Comparison of ENCODE assay signal across 8 cellular contexts in the genomic region with DNA sequence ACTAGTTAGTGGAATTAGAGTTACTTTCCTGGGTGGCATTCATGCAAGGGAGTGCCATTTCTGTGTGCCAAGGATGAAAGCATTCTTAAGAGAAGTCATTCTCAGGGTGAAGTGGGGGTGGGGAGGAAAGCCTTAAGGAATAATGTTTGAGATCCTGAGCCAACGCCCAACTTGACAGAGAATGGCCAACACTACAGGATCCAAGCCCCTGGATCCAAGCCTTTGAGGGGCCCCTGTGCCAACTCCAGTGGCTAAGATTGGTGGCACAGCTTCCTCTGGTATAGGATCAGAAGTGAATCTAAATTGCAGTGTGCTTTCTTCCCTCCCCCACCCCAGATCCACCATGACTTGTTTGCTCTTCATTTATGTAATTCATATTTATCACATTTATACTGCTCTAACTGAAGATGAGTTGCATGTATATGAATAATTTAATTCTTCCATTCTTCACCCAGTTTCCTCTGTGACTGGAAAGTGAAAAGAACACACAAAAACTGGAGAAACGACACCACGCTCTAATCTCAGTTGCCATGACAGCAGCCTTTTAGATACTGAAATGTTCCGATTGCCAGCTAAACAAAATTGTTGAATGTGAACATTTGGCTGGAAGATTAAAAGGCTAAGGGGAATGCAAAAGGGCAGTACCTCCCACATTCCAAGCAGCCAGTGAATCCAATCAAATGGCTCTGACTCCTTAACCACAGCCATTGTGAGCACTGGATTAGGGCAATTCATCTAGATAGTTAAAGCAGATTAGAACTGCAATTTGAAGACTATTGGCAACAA. TPM values are rescaled to one million over a fixed set of nuclear protein-coding genes. Genes with fewer than 3 reads are reported as not detected.
DNase-seq lines count a peak whose midpoint lies in the region; TF ChIP-seq lines count a peak whose summit lies in the region.

No MANE protein-coding gene starts in this region.

- H3F3A ChIP-seq in SK-N-SH (replicated peaks; ENCODE audit: insufficient read depth), result peaks cover 15% of the 10 kb centered on the region

- no peaks in the 10 kb centered on the region for H3K27me3 ChIP-seq in SK-N-SH (ENCODE audit: insufficient read depth)
- peaks cover 7% of the 10 kb centered on the region for H3K27me3 ChIP-seq in suprapubic skin

- H3K9me3 ChIP-seq in SK-N-SH (0 out of 2 replicates have a peak, but pooled peaks cover 5% of the 10 kb centered on the region), suprapubic skin (no peaks in the 10 kb centered on the region)

- H3K36me3 ChIP-seq in SK-N-SH (replicated peaks in 1 of 2; ENCODE audit: control insufficient read depth in 1 of 2, insufficient read depth in 2 of 2, low read length in 1 of 2) (peaks cover 0 to 9% of the 10 kb centered on the region in 2 experiments), suprapubic skin (no peaks in the 10 kb centered on the region)

- TF ChIP-seq EP300 in SK-N-SH (IDR thresholded peaks at IDR 0.05; ENCODE audit: borderline replicate concordance in 1 of 2, low read depth in 1 of 2, low read length in 1 of 2), result peak in 1 of 2 experiments; percentile 71; a peak in 1 of 4 replicates
- TF ChIP-seq EP300 in suprapubic skin (IDR thresholded peaks at IDR 0.05), result no peak

- no peaks in the 10 kb centered on the region for H4K20me1 ChIP-seq in SK-N-SH (ENCODE audit: insufficient read depth)

- H3K4me2 ChIP-seq in SK-N-SH, result peak overlapping the region; percentile 93

- 76% methylated on average over 4 of the region's 4 CpGs for WGBS in SK-N-SH (ENCODE audit: low lambda C conversion rate)
- 36% methylated on average over 4 of the region's 4 CpGs for WGBS in suprapubic skin

- POLR2A ChIA-PET in SK-N-SH (lab: Yijun Ruan, JAX), result no interaction called here

- H3K79me2 ChIP-seq in SK-N-SH (ENCODE audit: insufficient read depth), result peaks cover 6% of the 10 kb centered on the region; the same call in 1 of the 2 replicates

- TF ChIP-seq CTCF in SK-N-SH (IDR thresholded peaks at IDR 0.05), result no peak
- no peak for TF ChIP-seq CTCF in suprapubic skin (IDR thresholded peaks at IDR 0.05)

- H3K9ac ChIP-seq in SK-N-SH, result no peak overlapping the region

- TF ChIP-seq POLR2A in suprapubic skin (IDR thresholded peaks at IDR 0.05), result no peak

- H3K4me1 ChIP-seq in SK-N-SH (ENCODE audit: control insufficient read depth in 1 of 2, insufficient read depth in 2 of 2, low read depth in 1 of 2, low read length in 1 of 2) (peaks cover 5 to 55% of the 10 kb centered on the region in 2 experiments; a peak in 3 of 4 replicates), suprapubic skin (peaks cover 56% of the 10 kb centered on the region)

- peak overlapping the region; percentile 67 to 92; a peak in 3 of 4 replicates for H3K4me3 ChIP-seq in SK-N-SH (ENCODE audit: low read depth in 2 of 2, low read length in 1 of 2)
- no peak overlapping the region for H3K4me3 ChIP-seq in suprapubic skin

- no peaks in the 10 kb centered on the region for H3K9me2 ChIP-seq in SK-N-SH

- CTCF ChIA-PET in SK-N-SH (lab: Yijun Ruan, JAX), result interaction anchor here (1.1 kb wide), 1 partner anchor 241 kb away, joined by 3 read pairs; no protein-coding TSS in a partner anchor

- H2AFZ ChIP-seq in SK-N-SH (ENCODE audit: low read depth), result no peak overlapping the region

- H3K27ac ChIP-seq in SK-N-SH (ENCODE audit: low read depth in 2 of 2, low read length in 1 of 2) (peak overlapping the region; percentile 35 to 48; a peak in 2 of 4 replicates), substantia nigra (ENCODE audit: low read depth, low read length, poor library complexity, severe bottlenecking) (peak overlapping the region; percentile 6), suprapubic skin (no peak overlapping the region)

- no peak for TF ChIP-seq RAD21 in SK-N-SH (IDR thresholded peaks at IDR 0.05; ENCODE audit: low read length)

- DNase-seq in NCI-H1417 (lab: John Stamatoyannopoulos, UW), result peak in 2 of 3 experiments; percentile 2 to 28
- DNase-seq in NCI-H1417 treated with DMSO at 0.1 percent for 48 hours (lab: John Stamatoyannopoulos, UW), result no peak
- DNase-seq in SK-N-SH, result no peak
- DNase-seq in glomerular endothelial cell (ENCODE audit: extremely low read depth, low read depth, low spot score), result peak; percentile 37
- peak in 2 of 49 donors; percentile 15 to 52 for DNase-seq in substantia nigra (lab: John Stamatoyannopoulos, UW)
- DNase-seq in stimulated activated CD4-positive, alpha-beta T cell treated with anti-CD3 and anti-CD28 coated beads, Interleukin-2, amount 100 ng/mL, for 48 hours, result no peak
- DNase-seq in NCI-H1105 (lab: John Stamatoyannopoulos, UW), result no peak
- no peak for DNase-seq in suprapubic skin (ENCODE audit: low spot score in 2 of 2)

TF ChIP-seq in SK-N-SH, 30 proteins besides CTCF, POLR2A, EP300 and RAD21:
- TF ChIP-seq TCF12 (IDR thresholded peaks at IDR 0.05), result peak; percentile 79
- peak; percentile 57; the same call in 1 of the 2 replicates for TF ChIP-seq RXRA (IDR thresholded peaks at IDR 0.05; ENCODE audit: borderline replicate concordance, low read depth)
- TF ChIP-seq, protein P1, sequence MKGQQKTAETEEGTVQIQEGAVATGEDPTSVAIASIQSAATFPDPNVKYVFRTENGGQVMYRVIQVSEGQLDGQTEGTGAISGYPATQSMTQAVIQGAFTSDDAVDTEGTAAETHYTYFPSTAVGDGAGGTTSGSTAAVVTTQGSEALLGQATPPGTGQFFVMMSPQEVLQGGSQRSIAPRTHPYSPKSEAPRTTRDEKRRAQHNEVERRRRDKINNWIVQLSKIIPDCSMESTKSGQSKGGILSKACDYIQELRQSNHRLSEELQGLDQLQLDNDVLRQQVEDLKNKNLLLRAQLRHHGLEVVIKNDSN (IDR thresholded peaks at IDR 0.05; ENCODE audit: borderline replicate concordance, low read depth), result no peak
- peak; percentile 78 for TF ChIP-seq NFIC (IDR thresholded peaks at IDR 0.05; ENCODE audit: borderline replicate concordance)
- 0 out of 2 replicates have a peak, but pooled peaks have one; percentile 47 for TF ChIP-seq FOXM1 (IDR thresholded peaks at IDR 0.05; ENCODE audit: low read depth)
- TF ChIP-seq TEAD4 (IDR thresholded peaks at IDR 0.05; ENCODE audit: borderline replicate concordance, insufficient read depth), result peak; percentile 67; the same call in 1 of the 2 replicates
- no peak for TF ChIP-seq MAX (IDR thresholded peaks at IDR 0.05; ENCODE audit: low read depth)
- TF ChIP-seq POLR2AphosphoS5 (IDR thresholded peaks at IDR 0.05; ENCODE audit: low read depth, low read length), result peak; percentile 44; the same call in 1 of the 2 replicates
- no peak for TF ChIP-seq CHD2 (IDR thresholded peaks at IDR 0.05; ENCODE audit: low read length, partially characterized antibody)
- TF ChIP-seq FOSL2 (IDR thresholded peaks at IDR 0.05; ENCODE audit: borderline replicate concordance, low read depth), result peak; percentile 37; the same call in 1 of the 2 replicates
- TF ChIP-seq RCOR1 (IDR thresholded peaks at IDR 0.05; ENCODE audit: low read length), result no peak
- TF ChIP-seq SMC3 (IDR thresholded peaks at IDR 0.05; ENCODE audit: low read depth, low read length), result no peak
- peak; percentile 85 for TF ChIP-seq PBX3 (IDR thresholded peaks at IDR 0.05)
TF ChIP-seq in SK-N-SH: peak in this region for 8.

RNA-seq across cellular contexts. Expression of gene ZNF608, which starts 4.5 kb away (rescaled TPM):
- 4.9 and 5.2 TPM in 2 replicates for polyA plus RNA-seq in SK-N-SH (2012; rRNA removed)
- 3.6 and 4.6 TPM in 2 replicates for polyA plus RNA-seq in SK-N-SH (2012; cell fraction: cytosol; rRNA removed)
- 6.3 and 8.8 TPM in 2 replicates for polyA plus RNA-seq in SK-N-SH (2012; cell fraction: nucleus; rRNA removed)
- total RNA-seq in glomerular endothelial cell, result 26.8 and 30.9 TPM in 2 replicates
- 10 to 100 TPM in 2 of 4 donors, 1 to 10 TPM in 2; 3.9 to 11.9 (median 9.1) TPM for total RNA-seq in suprapubic skin

Comparison
In these comparisons a context has a peak if more than half of its experiments do, and no peak if none do; other contexts are left out.
1. DNase-seq: peak in NCI-H1417 (2 of 3) and glomerular endothelial cell (single experiment); none in NCI-H1417 treated with DMSO at 0.1 percent for 48 hours (single experiment), SK-N-SH (single experiment), stimulated activated CD4-positive, alpha-beta T cell treated with anti-CD3 and anti-CD28 coated beads, Interleukin-2, amount 100 ng/mL, for 48 hours (0 of 2), NCI-H1105 (single experiment) and suprapubic skin (0 of 2).